ENCODE assay signal across 10 cellular contexts in the genomic region with DNA sequence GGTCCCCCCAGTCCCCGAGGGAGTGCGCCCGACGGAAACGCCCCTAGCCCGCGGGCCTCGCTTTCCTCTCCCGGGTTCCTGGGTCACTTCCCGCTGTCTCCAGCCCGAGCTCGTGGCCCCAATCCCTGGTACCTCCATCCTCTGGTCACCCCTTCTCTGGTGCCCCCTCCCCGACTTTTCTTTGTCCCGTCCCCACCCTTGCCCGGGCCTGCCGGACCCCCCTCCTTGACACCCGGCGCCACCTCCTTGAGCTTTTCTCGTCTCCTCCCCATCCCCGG. TPM values are rescaled to one million over a fixed set of nuclear protein-coding genes. Genes with fewer than 3 reads are reported as not detected.
DNase-seq lines count a peak whose midpoint lies in the region; ATAC-seq, FAIRE-seq and TF ChIP-seq lines count a peak whose summit lies in the region.
"Had no signal": no experiment of that assay in that cellular context is flagged by ENCODE, and none has a peak within 500 bp of the region (broad histone marks: within the 10 kb centered on the region; RNA-seq: fewer than 3 reads in every experiment).

No MANE protein-coding gene starts in this region.

- TF ChIP-seq POLR2A in stomach (IDR thresholded peaks at IDR 0.05): no peak

- peaks cover 31% of the 10 kb centered on the region for H3K27me3 Mint-ChIP-seq in activated CD4-positive, alpha-beta T cell treated with anti-CD3 and anti-CD28 coated beads, Interleukin-2, amount 10 ng/mL, durations not matched to agents 24 days and 14 days

- no peak for FAIRE-seq in keratinocyte (lab: Jason Lieb, UNC)
- FAIRE-seq: A204.1 had no signal

- WGBS in stomach, 5 donors: 1 to 4% (median 2%) methylated on average over 17 to 20 of the region's 20 CpGs

- no peak overlapping the region for H3K27ac Mint-ChIP-seq in activated CD4-positive, alpha-beta T cell treated with anti-CD3 and anti-CD28 coated beads, Interleukin-2, amount 10 ng/mL, durations not matched to agents 24 days and 14 days

- H3K36me3 Mint-ChIP-seq in activated CD4-positive, alpha-beta T cell treated with anti-CD3 and anti-CD28 coated beads, Interleukin-2, amount 10 ng/mL, durations not matched to agents 24 days and 14 days (ENCODE audit: low read depth): no peaks in the 10 kb centered on the region

- no peaks in the 10 kb centered on the region for H3K9me1 ChIP-seq in keratinocyte (ENCODE audit: control insufficient read depth, extremely low read depth, insufficient read depth, low read length)

- ATAC-seq in GM21717 (IDR thresholded peaks at IDR 0.05; ENCODE audit: unreplicated experiment) (no peak), GM21526 (IDR thresholded peaks at IDR 0.05; ENCODE audit: low FRiP score, unreplicated experiment) (no peak)

- no peaks in the 10 kb centered on the region for H4K20me1 ChIP-seq in keratinocyte (ENCODE audit: control insufficient read depth, extremely low read depth, insufficient read depth, low read length)

- intact Hi-C loops in activated CD4-positive, alpha-beta T cell treated with anti-CD3 and anti-CD28 coated beads, Interleukin-2, amount 10 ng/mL, durations not matched to agents 24 days and 14 days (cut with micrococcal nuclease): loop anchor here (2.0 to 5.0 kb wide), 2 partner anchors 15 to 299 kb away; no protein-coding TSS in a partner anchor
- intact Hi-C loops in ascending aorta (cut with DNase I): no loop called here
- intact Hi-C loops in stomach (cut with DNase I; ENCODE audit: low total_unique reads): no loop called here

- H3K27me3 ChIP-seq in ascending aorta: no peaks in the 10 kb centered on the region
- H3K27me3 ChIP-seq in keratinocyte (ENCODE audit: control insufficient read depth, extremely low read depth, insufficient read depth, low read length): peaks cover 23% of the 10 kb centered on the region
- H3K27me3 ChIP-seq in stomach: peaks cover 3 to 56% (median 14%) of the 10 kb centered on the region in 3 donors

- dilution Hi-C loops in keratinocyte (cut with MboI; ENCODE audit: extremely low pct_ligation_motif_present, low sequenced_read_pairs): no loop called here

- TF ChIP-seq EP300 in stomach (IDR thresholded peaks at IDR 0.05): no peak

- no peak overlapping the region for H3K9ac ChIP-seq in keratinocyte (ENCODE audit: control insufficient read depth, extremely low read depth, insufficient read depth, low read length)

- no peak overlapping the region for H3K27ac ChIP-seq in ascending aorta
- no peak overlapping the region for H3K27ac ChIP-seq in keratinocyte (ENCODE audit: control insufficient read depth, insufficient read depth, low read length)
- no peak overlapping the region for H3K27ac ChIP-seq in stomach

- H3K9me3 ChIP-seq in ascending aorta (no peaks in the 10 kb centered on the region), keratinocyte (ENCODE audit: control insufficient read depth, low read depth, low read length) (no peaks in the 10 kb centered on the region), stomach (no peaks in the 10 kb centered on the region)

- H3K36me3 ChIP-seq in ascending aorta: no peaks in the 10 kb centered on the region
- no peaks in the 10 kb centered on the region for H3K36me3 ChIP-seq in keratinocyte (ENCODE audit: control insufficient read depth in 2 of 2, extremely low read depth in 1 of 2, insufficient read depth in 2 of 2, low read length in 2 of 2)
- H3K36me3 ChIP-seq in stomach: no peaks in the 10 kb centered on the region

- peak overlapping the region; percentile 16 for H2AFZ ChIP-seq in keratinocyte (ENCODE audit: control insufficient read depth, low read length)

- TF ChIP-seq CTCF in ascending aorta (IDR thresholded peaks at IDR 0.05) (no peak), keratinocyte (optimal IDR thresholded peaks at IDR 0.05 in 1 of 3, IDR thresholded peaks at IDR 0.05 in 1 of 3, conservative IDR thresholded peaks at IDR 0.05 in 1 of 3; ENCODE audit: extremely low read depth in 1 of 3, insufficient read depth in 2 of 3, low read length in 3 of 3) (no peak), stomach (IDR thresholded peaks at IDR 0.05) (no peak)

- H3K4me1 Mint-ChIP-seq in activated CD4-positive, alpha-beta T cell treated with anti-CD3 and anti-CD28 coated beads, Interleukin-2, amount 10 ng/mL, durations not matched to agents 24 days and 14 days: peaks cover 13% of the 10 kb centered on the region

- H3K4me1 ChIP-seq in ascending aorta (peaks cover 7 to 11% of the 10 kb centered on the region in 2 donors), keratinocyte (ENCODE audit: control insufficient read depth, extremely low read depth, insufficient read depth, low read length) (peaks cover 4% of the 10 kb centered on the region), stomach (peaks cover 12 to 36% (median 28%) of the 10 kb centered on the region in 4 donors)

- H3K4me3 ChIP-seq in ascending aorta (peak overlapping the region; percentile 59), keratinocyte (ENCODE audit: control insufficient read depth in 2 of 3, extremely low read depth in 1 of 3, insufficient read depth in 2 of 3, low read depth in 1 of 3, low read length in 3 of 3) (peak overlapping the region; percentile 26 to 52 (median 38)), stomach (peak overlapping the region; percentile 47 to 74 (median 60))

- H3K4me2 ChIP-seq in keratinocyte (ENCODE audit: control insufficient read depth, extremely low read depth, insufficient read depth, low read depth, low read length): peak overlapping the region; percentile 66

- H3K4me3 Mint-ChIP-seq in activated CD4-positive, alpha-beta T cell treated with anti-CD3 and anti-CD28 coated beads, Interleukin-2, amount 10 ng/mL, durations not matched to agents 24 days and 14 days: peak overlapping the region; percentile 40

- H3K79me2 ChIP-seq in keratinocyte (ENCODE audit: control insufficient read depth, insufficient read depth, low read length): no peaks in the 10 kb centered on the region

- H3K9me3 Mint-ChIP-seq in activated CD4-positive, alpha-beta T cell treated with anti-CD3 and anti-CD28 coated beads, Interleukin-2, amount 10 ng/mL, durations not matched to agents 24 days and 14 days: no peaks in the 10 kb centered on the region

- no peak for DNase-seq in activated CD4-positive, alpha-beta T cell treated with anti-CD3 and anti-CD28 coated beads, Interleukin-2, amount 10 ng/mL, durations not matched to agents 24 days and 14 days
- DNase-seq in activated CD4-positive, alpha-beta T cell treated with anti-CD3 and anti-CD28 coated beads, Interleukin-2, amount 50 U/mL, for 4 hours: no peak
- DNase-seq in ascending aorta (ENCODE audit: low spot score in 2 of 2): no peak
- DNase-seq in keratinocyte (ENCODE audit: low read depth, low spot score): no peak
- no peak for DNase-seq in stomach
- DNase-seq in AG08396 (ENCODE audit: low spot score): no peak
- DNase-seq: NCI-H446 treated with DMSO at 0.1 percent for 48 hours had no signal

RNA-seq across cellular contexts. Expression of gene RIPPLY3, which starts 0.3 kb away (rescaled TPM):
- total RNA-seq in activated CD4-positive, alpha-beta T cell treated with anti-CD3 and anti-CD28 coated beads, Interleukin-2, amount 10 ng/mL, durations not matched to agents 24 days and 14 days: 0.26 TPM in 1 of 2 replicates, not detected in the other
- total RNA-seq in ascending aorta: not detected
- polyA plus RNA-seq in keratinocyte: 0.05 to 0.07 TPM in 2 of 3 replicates, not detected in the other
- polyA plus RNA-seq in keratinocyte (2011; ENCODE audit: low read depth): not detected
- polyA plus RNA-seq in keratinocyte (2011; cell fraction: cytosol; rRNA removed): not detected in 2 replicates
- polyA plus RNA-seq in keratinocyte (2011; cell fraction: nucleus; rRNA removed): not detected in 2 replicates
- 0.05 TPM in 1 of 2 replicates, not detected in the other for polyA plus RNA-seq in keratinocyte (2012; ENCODE audit: low replicate concordance)
- not detected in 3 replicates for polyA minus RNA-seq in keratinocyte
- not detected for polyA minus RNA-seq in keratinocyte (2011; cell fraction: cytosol; rRNA and poly(A)+ RNA removed)
- not detected in 2 replicates for polyA minus RNA-seq in keratinocyte (2011; cell fraction: nucleus; rRNA and poly(A)+ RNA removed)
- under 1 TPM in 2 of 5 donors, not detected in 3; 0.18 to 0.43 TPM for total RNA-seq in stomach
- under 1 TPM in 2 of 3 donors, not detected in 1; 0.56 to 0.65 TPM for polyA plus RNA-seq in stomach

RNA-seq across cellular contexts. Expression of gene HLCS, which starts 39.7 kb away (rescaled TPM):
- 15.3 and 16.5 TPM in 2 replicates for total RNA-seq in activated CD4-positive, alpha-beta T cell treated with anti-CD3 and anti-CD28 coated beads, Interleukin-2, amount 10 ng/mL, durations not matched to agents 24 days and 14 days
- 10.7 TPM for total RNA-seq in ascending aorta
- polyA plus RNA-seq in keratinocyte: 9.2 to 12.9 TPM (median 11.5 TPM) in 3 replicates
- 4.3 TPM for polyA plus RNA-seq in keratinocyte (2011; ENCODE audit: low read depth)
- polyA plus RNA-seq in keratinocyte (2011; cell fraction: cytosol; rRNA removed): 7.7 and 10.9 TPM in 2 replicates
- 16.3 and 19.4 TPM in 2 replicates for polyA plus RNA-seq in keratinocyte (2011; cell fraction: nucleus; rRNA removed)
- polyA plus RNA-seq in keratinocyte (2012; ENCODE audit: low replicate concordance): 2.6 and 10.9 TPM in 2 replicates
- 8.9 to 30.1 TPM (median 18.7 TPM) in 3 replicates for polyA minus RNA-seq in keratinocyte
- polyA minus RNA-seq in keratinocyte (2011; cell fraction: cytosol; rRNA and poly(A)+ RNA removed): 6.3 TPM
- polyA minus RNA-seq in keratinocyte (2011; cell fraction: nucleus; rRNA and poly(A)+ RNA removed): 20.0 and 32.8 TPM in 2 replicates
- total RNA-seq in stomach: 10 to 100 TPM; 12.5 to 35.1 (median 18.1) TPM
- 1 to 10 TPM; 2.3 to 4.8 (median 3.5) TPM for polyA plus RNA-seq in stomach
